Comparison of ENCODE assay signal across 5 cellular contexts in the genomic region with DNA sequence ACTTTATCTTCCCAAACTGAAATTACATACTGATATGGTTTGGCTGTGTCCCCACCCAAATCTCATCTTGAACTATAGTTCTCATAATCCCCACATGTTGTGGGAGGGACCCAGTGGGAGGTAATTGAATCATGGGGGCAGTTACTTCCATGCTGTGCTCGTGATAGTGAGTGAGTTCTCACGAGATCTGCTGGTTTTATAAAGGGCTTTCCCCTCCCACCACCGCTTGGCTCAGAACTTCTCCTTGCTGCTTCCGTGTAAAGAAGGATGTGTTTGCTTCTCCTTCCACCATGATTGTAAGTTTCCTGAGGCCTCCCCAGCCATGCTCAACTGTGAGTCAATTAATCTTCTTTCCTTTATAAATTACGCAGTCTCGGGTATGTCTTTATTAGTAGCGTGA. TPM values are rescaled to one million over a fixed set of nuclear protein-coding genes. Genes with fewer than 3 reads are reported as not detected.
DNase-seq lines count a peak whose midpoint lies in the region; ATAC-seq, FAIRE-seq and TF ChIP-seq lines count a peak whose summit lies in the region.
"Not testable (repeated sequence)": the region's sequence is repeated elsewhere in the genome, so short reads cannot be mapped to it uniquely, and the experiment has no call there.

No MANE protein-coding gene starts in this region.

- H3K9me2 ChIP-seq in OCI-LY1 (ENCODE audit: low read depth, low read length): not testable (repeated sequence)

- TF ChIP-seq EP300 in K562 (IDR thresholded peaks at IDR 0.05; ENCODE audit: low read length): not testable (repeated sequence)

- H3K36me3 ChIP-seq in HEK293 (ENCODE audit: control insufficient read depth in 2 of 2, insufficient read depth in 1 of 2, low read length in 2 of 2); OCI-LY1 (ENCODE audit: insufficient read depth, low read length); K562 (ENCODE audit: control insufficient read depth, insufficient read depth, low read length): not testable (repeated sequence)

- not testable (repeated sequence) for TF ChIP-seq CTCF in HEK293 (tag by site-specific recombination; IDR thresholded peaks at IDR 0.05); OCI-LY1 (IDR thresholded peaks at IDR 0.05; ENCODE audit: low read length); K562 (IDR thresholded peaks at IDR 0.05 in 2 of 3, conservative IDR thresholded peaks at IDR 0.05 in 1 of 3; ENCODE audit: insufficient read depth in 2 of 3, low read depth in 1 of 3, low read length in 3 of 3)

- peak; percentile 53; the same call in 2 of the 3 replicates for ATAC-seq in K562

- DNase-seq in CD1c-positive myeloid dendritic cell (ENCODE audit: extremely low spot score) (peak; percentile 60), KBM-7 (peak; percentile 56)
- DNase-seq in K562 (ENCODE audit: extremely low read depth in 1 of 4, low spot score in 3 of 4): not testable (repeated sequence)

- not testable (repeated sequence) for FAIRE-seq in K562 (lab: Jason Lieb, UNC)

- not testable (repeated sequence) for H3K79me2 ChIP-seq in OCI-LY1 (ENCODE audit: insufficient read depth, low read length); K562 (ENCODE audit: control insufficient read depth, insufficient read depth, low read length)

- H3K4me3 ChIP-seq in HEK293 (ENCODE audit: low read depth, low read length); K562: not testable (repeated sequence)
- peak overlapping the region; percentile 29 for H3K4me3 ChIP-seq in OCI-LY1 (ENCODE audit: low read depth, low read length, poor library complexity, severe bottlenecking)

- not testable (repeated sequence) for TF ChIP-seq POLR2A in K562 (conservative IDR thresholded peaks at IDR 0.05)

- 49% methylated on average over 7 of the region's 7 CpGs for WGBS in K562 (ENCODE audit: insufficient coverage, low coverage, missing lambda C conversion rate)

- POLR2A ChIA-PET in HEK293 (lab: Yijun Ruan, JAX); K562 (lab: Yijun Ruan, JAX): not testable (repeated sequence)

- not testable (repeated sequence) for H3K27ac ChIP-seq in HEK293 (ENCODE audit: extremely low read depth, low read depth, low read length); OCI-LY1 (ENCODE audit: low read depth, low read length, poor library complexity, severe bottlenecking); K562 (ENCODE audit: extremely low read depth, low read depth, low read length)

- intact Hi-C loops in K562 (cut with micrococcal nuclease): not testable (repeated sequence)

- not testable (repeated sequence) for H3K9me1 ChIP-seq in K562 (ENCODE audit: control insufficient read depth, insufficient read depth, low read length)

- H2AFZ ChIP-seq in OCI-LY1 (ENCODE audit: low read length): not testable (repeated sequence)
- peak overlapping the region; percentile 42; the same call in 1 of the 2 replicates for H2AFZ ChIP-seq in K562 (ENCODE audit: low read depth, low read length)

- peak overlapping the region; percentile 28; the same call in 1 of the 2 replicates for H3K4me2 ChIP-seq in OCI-LY1 (ENCODE audit: low read length)
- not testable (repeated sequence) for H3K4me2 ChIP-seq in K562 (ENCODE audit: insufficient read depth, low read length)

- H3F3A ChIP-seq in OCI-LY1 (ENCODE audit: insufficient read depth, low read length): not testable (repeated sequence)

- CTCF ChIA-PET in HEK293 (lab: Yijun Ruan, JAX); K562 (lab: Yijun Ruan, JAX; ENCODE audit: low intra/inter-chr PET ratio): not testable (repeated sequence)

- not testable (repeated sequence) for H4K20me1 ChIP-seq in OCI-LY1 (ENCODE audit: insufficient read depth, low read length); K562 (replicated peaks; ENCODE audit: control insufficient read depth, insufficient read depth, low read length)

- not testable (repeated sequence) for BruUV-seq in K562 (replicated peaks; lab: Mats Ljungman, UMichigan)

- not testable (repeated sequence) for H3K9me3 ChIP-seq in HEK293 (ENCODE audit: control insufficient read depth, insufficient read depth, low read depth, low read length); OCI-LY1 (ENCODE audit: low read length); K562 (replicated peaks; ENCODE audit: control insufficient read depth, insufficient read depth, low read depth, low read length)

- not testable (repeated sequence) for TF ChIP-seq RAD21 in K562 (CRISPR knock-in tag; conservative IDR thresholded peaks at IDR 0.05 in 1 of 2, IDR thresholded peaks at IDR 0.05 in 1 of 2)

- not testable (repeated sequence) for H3K27me3 ChIP-seq in OCI-LY1 (ENCODE audit: insufficient read depth, low read length); K562 (ENCODE audit: control insufficient read depth in 2 of 2, insufficient read depth in 2 of 2, low read length in 2 of 2)

- H3K9ac ChIP-seq in OCI-LY1 (ENCODE audit: low read length); K562 (ENCODE audit: insufficient read depth in 1 of 2, low read depth in 2 of 2, low read length in 2 of 2): not testable (repeated sequence)

- not testable (repeated sequence) for H3K4me1 ChIP-seq in HEK293 (ENCODE audit: control insufficient read depth, insufficient read depth, low read length); OCI-LY1 (ENCODE audit: insufficient read depth, low read length, severe bottlenecking); K562 (replicated peaks in 1 of 2; ENCODE audit: control insufficient read depth in 2 of 2, insufficient read depth in 2 of 2, low read length in 2 of 2)

- in situ Hi-C loops in KBM-7 (cut with MboI; ENCODE audit: low pct_unique_long_range_greater_than_20kb, low sequenced_read_pairs); K562 (cut with MboI): not testable (repeated sequence)

TF ChIP-seq in HEK293, 187 proteins besides CTCF, POLR2A, EP300 and RAD21:
- peak; percentile 37; the same call in 1 of the 2 replicates for TF ChIP-seq ZFHX2 (tag by site-specific recombination; conservative IDR thresholded peaks at IDR 0.05)

TF ChIP-seq in K562, 482 proteins besides CTCF, POLR2A, EP300 and RAD21:
- TF ChIP-seq CHD2 (IDR thresholded peaks at IDR 0.05; ENCODE audit: low read depth, low read length): peak; percentile 72
- TF ChIP-seq CC2D1A (IDR thresholded peaks at IDR 0.05): 0 out of 2 replicates have a peak, but pooled peaks have one; percentile 45
- TF ChIP-seq RBM25 (IDR thresholded peaks at IDR 0.05; ENCODE audit: low read depth, low read length, severe bottlenecking): peak; percentile 12

RNA-seq across cellular contexts. Expression of a gene that starts 50.4 kb away (rescaled TPM):
- 41.0 and 108 TPM in 2 replicates for total RNA-seq in K562 (2011; cell fraction: chromatin; rRNA removed; ENCODE audit: low replicate concordance)
- total RNA-seq in K562 (2011; cell fraction: nucleolus; rRNA removed): 17.0 and 21.1 TPM in 2 replicates
- total RNA-seq in K562 (2011; cell fraction: nucleoplasm; rRNA removed): 27.0 and 37.7 TPM in 2 replicates
- total RNA-seq in K562 (2014; rRNA removed) (7.7 and 13.3 TPM in 2 replicates), K562 (2014; rRNA removed; fragmentation: Illumina TruSeq; extraction: Trizol) (8.6 and 9.7 TPM in 2 replicates), K562 (2015; rRNA removed; fragmentation: Illumina TruSeq; extraction: Trizol) (8.5 and 10.7 TPM in 2 replicates), K562 (2021) (20.4 and 26.6 TPM in 2 replicates)
- polyA plus RNA-seq in K562 (2011; rRNA removed) (12.8 and 20.2 TPM in 2 replicates), K562 (2014; fragmentation: Illumina TruSeq; extraction: Trizol) (25.7 and 32.4 TPM in 2 replicates), K562 (2014; fragmentation: Nextera tagmentation; extraction: Ambion mirVana) (1 to 10 TPM; 1.5 to 2.2 TPM), K562 (2014; rRNA removed) (12.7 and 14.5 TPM in 2 replicates)
- polyA plus RNA-seq in K562 (2011; cell fraction: cytosol; rRNA removed): 7.2 and 8.7 TPM in 2 replicates
- 33.5 and 36.9 TPM in 2 replicates for polyA plus RNA-seq in K562 (2011; cell fraction: nucleus; rRNA removed)
- polyA plus RNA-seq in K562 (2012): 17.5 and 25.3 TPM in 2 replicates
- 12.6 and 22.6 TPM in 2 replicates for polyA minus RNA-seq in K562 (2011; rRNA and poly(A)+ RNA removed)
- 14.4 and 14.8 TPM in 2 replicates for polyA minus RNA-seq in K562 (2011; cell fraction: cytosol; rRNA and poly(A)+ RNA removed)
- 11.4 and 23.0 TPM in 2 replicates for polyA minus RNA-seq in K562 (2011; cell fraction: nucleus; rRNA and poly(A)+ RNA removed)
